Comparison of ENCODE assay signal across 28 cellular contexts in the genomic region with DNA sequence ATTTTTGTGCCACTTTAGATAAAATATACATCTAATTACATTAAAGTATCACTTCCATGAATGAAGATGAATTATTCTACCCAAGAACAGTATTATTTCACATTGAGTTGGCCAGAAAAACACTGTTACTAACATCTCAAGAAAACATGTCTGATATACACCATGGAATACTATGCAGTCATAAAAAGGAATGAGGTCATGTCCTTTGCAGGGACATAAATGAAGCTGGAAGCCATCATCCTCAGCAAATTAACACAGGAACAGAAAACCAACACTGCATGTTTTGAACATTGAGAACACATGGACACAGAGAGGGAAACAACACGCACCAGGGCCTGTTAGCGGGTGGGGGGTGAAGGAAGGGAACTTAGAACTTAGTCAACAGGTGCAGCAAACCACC.
"Had no signal": no experiment of that assay in that cellular context is flagged by ENCODE, and none has a peak within 500 bp of the region (broad histone marks: within the 10 kb centered on the region; RNA-seq: fewer than 3 reads in every experiment).

No MANE protein-coding gene starts in this region.

- H3K4me3 Mint-ChIP-seq: stimulated activated effector memory CD8-positive, alpha-beta T cell treated with anti-CD3 and anti-CD28 coated beads, Interleukin-12 subunit alpha, Interleukin-12 subunit beta, amount 100 ng/mL, for 72 hours; stimulated activated memory B cell treated with anti-CD40 and anti-IgM and Interleukin-4, amounts not matched to agents 10 μg/mL and 1 μg/mL and 100 μg/mL, for 72 hours; stimulated activated naive B cell treated with anti-CD40 and anti-IgM and Interleukin-4, amounts not matched to agents 10 μg/mL and 1 μg/mL and 100 μg/mL, for 72 hours; stimulated activated naive CD8-positive, alpha-beta T cell treated with anti-CD3 and anti-CD28 coated beads, Interleukin-15, amount 100 ng/mL, for 72 hours; stimulated activated naive CD8-positive, alpha-beta T cell treated with anti-CD3 and anti-CD28 coated beads, Interleukin-15, Interleukin-2, amounts not matched to agents 100 ng/mL and 50 ng/mL, for 24 hours; type B pancreatic cell had no signal

- H3K9me3 ChIP-seq: suprapubic skin, testis, thoracic aorta, thyroid gland, tibial nerve, transverse colon, upper lobe of left lung, upper lobe of right lung, uterus, vagina had no signal

- H3K4me1 ChIP-seq: suprapubic skin, testis, thyroid gland, tibial artery, tibial nerve, upper lobe of left lung, upper lobe of right lung, uterus, vagina had no signal

- H3K36me3 ChIP-seq: thoracic aorta, thyroid gland, transverse colon, upper lobe of left lung, upper lobe of right lung, uterus, vagina had no signal

- DNase-seq: stimulated activated CD4-positive, alpha-beta T cell treated with anti-CD3 and anti-CD28 coated beads, Interleukin-2, amount 100 ng/mL, for 48 hours; stimulated activated CD4-positive, alpha-beta T cell treated with anti-CD3 and anti-CD28 coated beads, Interleukin-4, amount 100 ng/mL, for 1 hour; stimulated activated CD4-positive, alpha-beta T cell treated with anti-CD3 and anti-CD28 coated beads, Interleukin-4, amount 100 ng/mL, for 24 hours; stimulated activated CD4-positive, alpha-beta T cell treated with anti-CD3 and anti-CD28 coated beads, Interleukin-4, amount 100 ng/mL, for 4 hours; stimulated activated CD8-positive, alpha-beta memory T cell treated with anti-CD3 and anti-CD28 coated beads, Interleukin-4, amount 100 ng/mL, for 48 hours; stimulated activated naive B cell treated with anti-CD40 and anti-IgM and Interleukin-4, amounts not matched to agents 10 μg/mL and 1 μg/mL and 100 μg/mL, for 72 hours; stimulated activated naive CD4-positive, alpha-beta T cell; stimulated activated naive CD4-positive, alpha-beta T cell treated with Interleukin-2 at 50 U/mL for 16 hours; stimulated activated naive CD8-positive, alpha-beta T cell treated with anti-CD3 and anti-CD28 coated beads, Interleukin-15, amount 100 ng/mL, for 72 hours; stimulated activated naive CD8-positive, alpha-beta T cell treated with anti-CD3 and anti-CD28 coated beads, Interleukin-15, Interleukin-2, amounts not matched to agents 100 U/mL and 50 U/mL, for 24 hours; stomach; substantia nigra; testis; thyroid gland; tibial artery; transverse colon; trophoblast cell; upper lobe of left lung; upper lobe of right lung; uterus had no signal

- H3K4me1 Mint-ChIP-seq: stimulated activated effector memory CD8-positive, alpha-beta T cell treated with anti-CD3 and anti-CD28 coated beads, Interleukin-12 subunit alpha, Interleukin-12 subunit beta, amount 100 ng/mL, for 72 hours; stimulated activated naive CD8-positive, alpha-beta T cell treated with anti-CD3 and anti-CD28 coated beads, Interleukin-15, amount 100 ng/mL, for 72 hours had no signal

- H3K4me3 ChIP-seq: stomach, suprapubic skin, testis, thoracic aorta, thyroid gland, tibial artery, tibial nerve, transverse colon, upper lobe of left lung, upper lobe of right lung, uterus, vagina had no signal

- H3K27ac Mint-ChIP-seq: stimulated activated effector memory CD8-positive, alpha-beta T cell treated with anti-CD3 and anti-CD28 coated beads, Interleukin-12 subunit alpha, Interleukin-12 subunit beta, amount 100 ng/mL, for 72 hours; stimulated activated memory B cell treated with anti-CD40 and anti-IgM and Interleukin-4, amounts not matched to agents 10 μg/mL and 1 μg/mL and 100 μg/mL, for 72 hours; stimulated activated naive B cell treated with anti-CD40 and anti-IgM and Interleukin-4, amounts not matched to agents 10 μg/mL and 1 μg/mL and 100 μg/mL, for 72 hours; stimulated activated naive CD8-positive, alpha-beta T cell treated with anti-CD3 and anti-CD28 coated beads, Interleukin-15, amount 100 ng/mL, for 72 hours; stimulated activated naive CD8-positive, alpha-beta T cell treated with anti-CD3 and anti-CD28 coated beads, Interleukin-15, Interleukin-2, amounts not matched to agents 100 ng/mL and 50 ng/mL, for 24 hours; type B pancreatic cell had no signal

- H3K9me3 Mint-ChIP-seq: type B pancreatic cell had no signal

- H3K27ac ChIP-seq: stomach, suprapubic skin, testis, thoracic aorta, thyroid gland, tibial artery, tibial nerve, transverse colon, upper lobe of left lung, upper lobe of right lung, uterus, vagina had no signal

- H3K36me3 Mint-ChIP-seq: stimulated activated effector memory CD8-positive, alpha-beta T cell treated with anti-CD3 and anti-CD28 coated beads, Interleukin-12 subunit alpha, Interleukin-12 subunit beta, amount 100 ng/mL, for 72 hours had no signal

- ATAC-seq: stimulated activated effector memory CD8-positive, alpha-beta T cell treated with anti-CD3 and anti-CD28 coated beads, Interleukin-12 subunit alpha, Interleukin-12 subunit beta, amount 100 ng/mL, for 72 hours; stimulated activated memory B cell treated with anti-CD40 and anti-IgM and Interleukin-4, amounts not matched to agents 10 μg/mL and 1 μg/mL and 100 μg/mL, for 72 hours; stimulated activated naive B cell treated with anti-CD40 and anti-IgM and Interleukin-4, amounts not matched to agents 10 μg/mL and 1 μg/mL and 100 μg/mL, for 72 hours; stimulated activated naive CD8-positive, alpha-beta T cell treated with anti-CD3 and anti-CD28 coated beads, Interleukin-15, amount 100 ng/mL, for 72 hours; stimulated activated naive CD8-positive, alpha-beta T cell treated with anti-CD3 and anti-CD28 coated beads, Interleukin-15, Interleukin-2, amounts not matched to agents 100 U/mL and 50 U/mL, for 24 hours; upper lobe of right lung had no signal

- H3K27me3 Mint-ChIP-seq: stimulated activated memory B cell treated with anti-CD40 and anti-IgM and Interleukin-4, amounts not matched to agents 10 μg/mL and 1 μg/mL and 100 μg/mL, for 72 hours; stimulated activated naive B cell treated with anti-CD40 and anti-IgM and Interleukin-4, amounts not matched to agents 10 μg/mL and 1 μg/mL and 100 μg/mL, for 72 hours; stimulated activated naive CD8-positive, alpha-beta T cell treated with anti-CD3 and anti-CD28 coated beads, Interleukin-15, amount 100 ng/mL, for 72 hours; stimulated activated naive CD8-positive, alpha-beta T cell treated with anti-CD3 and anti-CD28 coated beads, Interleukin-15, Interleukin-2, amounts not matched to agents 100 ng/mL and 50 ng/mL, for 24 hours; type B pancreatic cell had no signal

- H3K27me3 ChIP-seq: stomach, suprapubic skin, testis, thyroid gland, tibial artery, tibial nerve, transverse colon, upper lobe of left lung, upper lobe of right lung, uterus, vagina had no signal
